ENCODE assay signal across 1 cellular context in the genomic region with DNA sequence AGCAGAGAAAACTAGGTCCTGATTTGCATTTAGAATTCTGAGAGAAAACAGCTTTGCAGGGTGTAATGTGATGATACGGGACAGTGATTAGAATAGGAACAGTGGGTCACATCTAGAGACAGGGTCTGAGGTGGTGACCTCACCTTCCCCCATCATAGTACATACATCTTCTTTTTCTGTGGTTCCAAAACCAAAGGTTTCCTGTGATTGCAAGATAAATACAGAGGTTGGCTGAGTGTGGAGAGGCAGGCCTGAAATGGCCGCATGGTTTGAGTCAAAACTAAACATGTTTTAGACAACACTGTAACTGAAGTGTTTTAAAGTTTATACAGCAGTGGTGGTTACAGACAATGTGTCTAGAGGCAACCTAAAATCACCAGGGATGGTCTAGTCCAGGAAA.
TF ChIP-seq lines count a peak whose summit lies in the region.

No MANE protein-coding gene starts in this region.

TF ChIP-seq in H1, 55 proteins besides CTCF, POLR2A, EP300 and RAD21:
- TF ChIP-seq SUZ12 (IDR thresholded peaks at IDR 0.05; ENCODE audit: low read length) (no peak), BRCA1 (IDR thresholded peaks at IDR 0.05; ENCODE audit: low read depth, low read length) (no peak), SIX5 (IDR thresholded peaks at IDR 0.05; ENCODE audit: low read depth, low read length) (no peak), BACH1 (IDR thresholded peaks at IDR 0.05; ENCODE audit: low read length) (no peak), RBBP5 (IDR thresholded peaks at IDR 0.05; ENCODE audit: borderline replicate concordance, low read depth, low read length) (no peak), CHD2 (IDR thresholded peaks at IDR 0.05; ENCODE audit: low read length) (no peak), CTBP2 (IDR thresholded peaks at IDR 0.05; ENCODE audit: borderline replicate concordance, insufficient read depth, insufficient read length, low read length) (no peak), CHD1 (IDR thresholded peaks at IDR 0.05; ENCODE audit: low read depth, low read length) (no peak), CREB1 (IDR thresholded peaks at IDR 0.05) (no peak), MAX (IDR thresholded peaks at IDR 0.05) (no peak), EGR1 (IDR thresholded peaks at IDR 0.05; ENCODE audit: borderline replicate concordance, low read depth, low read length) (no peak), RXRA (IDR thresholded peaks at IDR 0.05; ENCODE audit: insufficient read depth, low read depth, low read length) (no peak), SIRT6 (IDR thresholded peaks at IDR 0.05; ENCODE audit: low read length) (no peak), GABPA (IDR thresholded peaks at IDR 0.05; ENCODE audit: borderline replicate concordance, insufficient read depth, low read length) (no peak)
- TF ChIP-seq, protein P1, sequence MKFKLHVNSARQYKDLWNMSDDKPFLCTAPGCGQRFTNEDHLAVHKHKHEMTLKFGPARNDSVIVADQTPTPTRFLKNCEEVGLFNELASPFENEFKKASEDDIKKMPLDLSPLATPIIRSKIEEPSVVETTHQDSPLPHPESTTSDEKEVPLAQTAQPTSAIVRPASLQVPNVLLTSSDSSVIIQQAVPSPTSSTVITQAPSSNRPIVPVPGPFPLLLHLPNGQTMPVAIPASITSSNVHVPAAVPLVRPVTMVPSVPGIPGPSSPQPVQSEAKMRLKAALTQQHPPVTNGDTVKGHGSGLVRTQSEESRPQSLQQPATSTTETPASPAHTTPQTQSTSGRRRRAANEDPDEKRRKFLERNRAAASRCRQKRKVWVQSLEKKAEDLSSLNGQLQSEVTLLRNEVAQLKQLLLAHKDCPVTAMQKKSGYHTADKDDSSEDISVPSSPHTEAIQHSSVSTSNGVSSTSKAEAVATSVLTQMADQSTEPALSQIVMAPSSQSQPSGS (IDR thresholded peaks at IDR 0.05; ENCODE audit: low read length) = no peak
